ENCODE assay signal across 27 cellular contexts in genomic region chr2:219698684-219699439, GRCh38.
DNase-seq lines count a peak whose midpoint lies in the region; ATAC-seq and TF ChIP-seq lines count a peak whose summit lies in the region.
"Had no signal": no experiment of that assay in that cellular context is flagged by ENCODE, and none has a peak within 500 bp of the region (broad histone marks: within the 10 kb centered on the region; RNA-seq: fewer than 3 reads in every experiment).

No MANE protein-coding gene starts in this region.

- no peak overlapping the region for H3K27ac ChIP-seq in BLaER1
- peak overlapping the region; percentile 65 for H3K27ac ChIP-seq in HUES48 (ENCODE audit: low read depth, low read length)
- H3K27ac ChIP-seq in naive thymus-derived CD4-positive, alpha-beta T cell (ENCODE audit: low read depth, low read length): no peak overlapping the region
- H3K27ac ChIP-seq: KMS-11, psoas muscle, tibial nerve had no signal

- peaks cover 0 to 10% (median under 1%) of the 10 kb centered on the region in 11 donors for H3K9me3 Mint-ChIP-seq in naive thymus-derived CD4-positive, alpha-beta T cell
- H3K9me3 Mint-ChIP-seq: activated CD8-positive, alpha-beta T cell treated with anti-CD3 and anti-CD28 coated beads for 36 hours; neural crest cell had no signal

- H3K27me3 Mint-ChIP-seq in naive thymus-derived CD4-positive, alpha-beta T cell: peaks cover 18 to 61% (median 50%) of the 10 kb centered on the region in 5 donors

- H3K4me1 Mint-ChIP-seq in naive thymus-derived CD4-positive, alpha-beta T cell: no peaks in the 10 kb centered on the region
- H3K4me1 Mint-ChIP-seq: CD4-positive, CD25-positive, alpha-beta regulatory T cell had no signal

- POLR2A ChIA-PET in naive thymus-derived CD4-positive, alpha-beta T cell (lab: Charles Lee): no interaction called here

- no peak for ATAC-seq in naive thymus-derived CD4-positive, alpha-beta T cell
- ATAC-seq: activated CD4-positive, CD25-positive, alpha-beta regulatory T cell treated with anti-CD3 and anti-CD28 coated beads, Interleukin-2, amount 50 U/mL, for 24 hours; activated CD8-positive, alpha-beta T cell treated with anti-CD3 and anti-CD28 coated beads for 36 hours; mucosa of descending colon; SK-N-SH treated with all-trans-retinoic acid at 6 μM for 48 hours; stimulated activated naive CD8-positive, alpha-beta T cell treated with anti-CD3 and anti-CD28 coated beads, Interleukin-15, Interleukin-2, amounts not matched to agents 100 U/mL and 50 U/mL, for 24 hours had no signal

- H4K20me1 ChIP-seq in BLaER1: no peaks in the 10 kb centered on the region

- no peak overlapping the region for H3K9ac ChIP-seq in BLaER1
- no peak overlapping the region for H3K9ac ChIP-seq in HUES48 (ENCODE audit: low read depth, low read length)
- no peak overlapping the region for H3K9ac ChIP-seq in NT2/D1 (ENCODE audit: insufficient read length, low read depth)
- H3K9ac ChIP-seq: KMS-11 had no signal

- intact Hi-C loops in naive thymus-derived CD4-positive, alpha-beta T cell (cut with micrococcal nuclease): no loop called here

- H3K9me3 ChIP-seq in BLaER1 (peaks cover 2% of the 10 kb centered on the region), HUES48 (ENCODE audit: control insufficient read depth, insufficient read depth, low read length) (no peaks in the 10 kb centered on the region), NT2/D1 (ENCODE audit: insufficient read depth, low read length) (peaks cover 22% of the 10 kb centered on the region; the same call in 1 of the 2 replicates)
- no peaks in the 10 kb centered on the region for H3K9me3 ChIP-seq in naive thymus-derived CD4-positive, alpha-beta T cell (ENCODE audit: control insufficient read depth in 2 of 3, low read length in 3 of 3)
- H3K9me3 ChIP-seq: left ventricle myocardium inferior, mucosa of descending colon, psoas muscle, tibial nerve had no signal

- DNase-seq in NT2/D1 (ENCODE audit: low read depth, low spot score) (peak; percentile 36), epithelial cell of esophagus (ENCODE audit: low read depth) (peak; percentile 65), SKM-1 treated with dmso at 0.1 percent for 144 hours (lab: John Stamatoyannopoulos, UW; ENCODE audit: unreplicated experiment) (no peak), iPS-NIHi11 (ENCODE audit: low spot score) (no peak), DMS53 (lab: John Stamatoyannopoulos, UW) (no peak)
- no peak for DNase-seq in naive thymus-derived CD4-positive, alpha-beta T cell
- DNase-seq: activated CD8-positive, alpha-beta T cell treated with anti-CD3 and anti-CD28 coated beads for 36 hours; activated naive CD4-positive, alpha-beta T cell; activated T-cell treated with anti-CD3 and anti-CD28 coated beads, Interleukin-2, amount 50 U/mL, for 1 hour; CD4-positive, CD25-positive, alpha-beta regulatory T cell; effector memory CD4-positive, alpha-beta T cell; H7; left ventricle myocardium inferior; mucosa of descending colon; NCI-H1092; small intestine; stimulated activated CD4-positive, alpha-beta T cell treated with anti-CD3 and anti-CD28 coated beads, Interleukin-2, amount 100 ng/mL, for 48 hours; stimulated activated naive CD8-positive, alpha-beta T cell treated with anti-CD3 and anti-CD28 coated beads, Interleukin-15, Interleukin-2, amounts not matched to agents 100 U/mL and 50 U/mL, for 24 hours; T1000 had no signal

- CTCF ChIA-PET in naive thymus-derived CD4-positive, alpha-beta T cell (lab: Charles Lee): interaction anchor here (1.5 kb wide), 1 partner anchor 9 kb away, joined by 5 read pairs; no protein-coding TSS in a partner anchor

- no peak overlapping the region for H3K4me3 Mint-ChIP-seq in naive thymus-derived CD4-positive, alpha-beta T cell
- H3K4me3 Mint-ChIP-seq: activated CD8-positive, alpha-beta T cell treated with anti-CD3 and anti-CD28 coated beads for 36 hours; CD4-positive, CD25-positive, alpha-beta regulatory T cell; neural crest cell had no signal

- peak overlapping the region; percentile 23; the same call in 1 of the 2 replicates for H3K4me3 ChIP-seq in BLaER1
- no peak overlapping the region for H3K4me3 ChIP-seq in HUES48 (ENCODE audit: low read depth, low read length)
- H3K4me3 ChIP-seq in NT2/D1 (ENCODE audit: insufficient read length, low read depth): no peak overlapping the region
- no peak overlapping the region for H3K4me3 ChIP-seq in epithelial cell of esophagus (ENCODE audit: low read length)
- H3K4me3 ChIP-seq in naive thymus-derived CD4-positive, alpha-beta T cell (ENCODE audit: low read length): no peak overlapping the region
- H3K4me3 ChIP-seq: left ventricle myocardium inferior, mucosa of descending colon, psoas muscle, tibial nerve had no signal

- peaks cover 53% of the 10 kb centered on the region for H3K4me1 ChIP-seq in BLaER1
- peaks cover 37% of the 10 kb centered on the region for H3K4me1 ChIP-seq in HUES48 (ENCODE audit: control insufficient read depth, insufficient read depth, low read length)
- H3K4me1 ChIP-seq in NT2/D1 (ENCODE audit: insufficient read depth, insufficient read length): peaks cover 11% of the 10 kb centered on the region
- H3K4me1 ChIP-seq in naive thymus-derived CD4-positive, alpha-beta T cell (ENCODE audit: control insufficient read depth in 2 of 2, insufficient read depth in 2 of 2, low read length in 2 of 2): no peaks in the 10 kb centered on the region
- H3K4me1 ChIP-seq: tibial nerve had no signal

- no peak for TF ChIP-seq CTCF in epithelial cell of esophagus (IDR thresholded peaks at IDR 0.05; ENCODE audit: insufficient read depth, low read depth, low read length, missing control alignments)

- H3K36me3 ChIP-seq in BLaER1 (no peaks in the 10 kb centered on the region), HUES48 (ENCODE audit: control insufficient read depth, insufficient read depth, low read length) (no peaks in the 10 kb centered on the region), NT2/D1 (ENCODE audit: insufficient read depth, insufficient read length, low read length) (no peaks in the 10 kb centered on the region)
- H3K36me3 ChIP-seq in naive thymus-derived CD4-positive, alpha-beta T cell (ENCODE audit: control insufficient read depth in 2 of 3, insufficient read depth in 3 of 3, low read length in 3 of 3): no peaks in the 10 kb centered on the region
- H3K36me3 ChIP-seq: left ventricle myocardium inferior, tibial nerve had no signal

- no peak overlapping the region for H3K27ac Mint-ChIP-seq in naive thymus-derived CD4-positive, alpha-beta T cell
- H3K27ac Mint-ChIP-seq: activated CD8-positive, alpha-beta T cell treated with anti-CD3 and anti-CD28 coated beads for 36 hours; CD4-positive, CD25-positive, alpha-beta regulatory T cell had no signal

- H3K27me3 ChIP-seq in BLaER1 (no peaks in the 10 kb centered on the region), HUES48 (ENCODE audit: control insufficient read depth, insufficient read depth, low read length) (no peaks in the 10 kb centered on the region), NT2/D1 (ENCODE audit: insufficient read depth, insufficient read length) (no peaks in the 10 kb centered on the region)
- no peaks in the 10 kb centered on the region for H3K27me3 ChIP-seq in naive thymus-derived CD4-positive, alpha-beta T cell (ENCODE audit: control insufficient read depth in 2 of 2, insufficient read depth in 2 of 2, low read length in 2 of 2)
- H3K27me3 ChIP-seq: tibial nerve had no signal

- peak overlapping the region; percentile 78 for H3K4me2 ChIP-seq in BLaER1
- H3K4me2 ChIP-seq: KMS-11 had no signal

- no peaks in the 10 kb centered on the region for H3K36me3 Mint-ChIP-seq in naive thymus-derived CD4-positive, alpha-beta T cell
- H3K36me3 Mint-ChIP-seq: CD4-positive, CD25-positive, alpha-beta regulatory T cell had no signal

Comparison
In these comparisons a context has a peak if more than half of its experiments do, and no peak if none do; other contexts are left out.
1. DNase-seq: peak in NT2/D1 (single experiment) and epithelial cell of esophagus (single experiment); none in SKM-1 treated with dmso at 0.1 percent for 144 hours (single experiment), naive thymus-derived CD4-positive, alpha-beta T cell (0 of 9), iPS-NIHi11 (single experiment) and DMS53 (single experiment).